Comparison of ENCODE assay signal across 1 cellular context in genomic region chr5:119360905-119361605, GRCh38.
TF ChIP-seq lines count a peak whose summit lies in the region.

No MANE protein-coding gene starts in this region.

TF ChIP-seq in K562, 482 proteins besides CTCF, POLR2A, EP300 and RAD21 (continued from another document):
- TF ChIP-seq, protein P1, sequence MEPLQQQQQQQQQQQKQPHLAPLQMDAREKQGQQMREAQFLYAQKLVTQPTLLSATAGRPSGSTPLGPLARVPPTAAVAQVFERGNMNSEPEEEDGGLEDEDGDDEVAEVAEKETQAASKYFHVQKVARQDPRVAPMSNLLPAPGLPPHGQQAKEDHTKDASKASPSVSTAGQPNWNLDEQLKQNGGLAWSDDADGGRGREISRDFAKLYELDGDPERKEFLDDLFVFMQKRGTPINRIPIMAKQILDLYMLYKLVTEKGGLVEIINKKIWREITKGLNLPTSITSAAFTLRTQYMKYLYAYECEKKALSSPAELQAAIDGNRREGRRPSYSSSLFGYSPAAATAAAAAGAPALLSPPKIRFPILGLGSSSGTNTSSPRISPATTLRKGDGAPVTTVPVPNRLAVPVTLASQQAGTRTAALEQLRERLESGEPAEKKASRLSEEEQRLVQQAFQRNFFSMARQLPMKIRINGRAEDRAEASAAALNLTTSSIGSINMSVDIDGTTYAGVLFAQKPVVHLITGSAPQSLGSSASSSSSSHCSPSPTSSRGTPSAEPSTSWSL (CRISPR knock-in tag; IDR thresholded peaks at IDR 0.05; ENCODE audit: borderline replicate concordance), result no peak
- TF ChIP-seq SETDB1 (IDR thresholded peaks at IDR 0.05; ENCODE audit: low read length), result no peak
- no peak for TF ChIP-seq LARP7 (IDR thresholded peaks at IDR 0.05)
- no peak for TF ChIP-seq IRF2 (CRISPR knock-in tag; IDR thresholded peaks at IDR 0.05)
- no peak for TF ChIP-seq HOXB6 (CRISPR knock-in tag; IDR thresholded peaks at IDR 0.05; ENCODE audit: borderline replicate concordance)
- no peak for TF ChIP-seq ZBTB11 (CRISPR knock-in tag; IDR thresholded peaks at IDR 0.05)
- TF ChIP-seq, protein P2, sequence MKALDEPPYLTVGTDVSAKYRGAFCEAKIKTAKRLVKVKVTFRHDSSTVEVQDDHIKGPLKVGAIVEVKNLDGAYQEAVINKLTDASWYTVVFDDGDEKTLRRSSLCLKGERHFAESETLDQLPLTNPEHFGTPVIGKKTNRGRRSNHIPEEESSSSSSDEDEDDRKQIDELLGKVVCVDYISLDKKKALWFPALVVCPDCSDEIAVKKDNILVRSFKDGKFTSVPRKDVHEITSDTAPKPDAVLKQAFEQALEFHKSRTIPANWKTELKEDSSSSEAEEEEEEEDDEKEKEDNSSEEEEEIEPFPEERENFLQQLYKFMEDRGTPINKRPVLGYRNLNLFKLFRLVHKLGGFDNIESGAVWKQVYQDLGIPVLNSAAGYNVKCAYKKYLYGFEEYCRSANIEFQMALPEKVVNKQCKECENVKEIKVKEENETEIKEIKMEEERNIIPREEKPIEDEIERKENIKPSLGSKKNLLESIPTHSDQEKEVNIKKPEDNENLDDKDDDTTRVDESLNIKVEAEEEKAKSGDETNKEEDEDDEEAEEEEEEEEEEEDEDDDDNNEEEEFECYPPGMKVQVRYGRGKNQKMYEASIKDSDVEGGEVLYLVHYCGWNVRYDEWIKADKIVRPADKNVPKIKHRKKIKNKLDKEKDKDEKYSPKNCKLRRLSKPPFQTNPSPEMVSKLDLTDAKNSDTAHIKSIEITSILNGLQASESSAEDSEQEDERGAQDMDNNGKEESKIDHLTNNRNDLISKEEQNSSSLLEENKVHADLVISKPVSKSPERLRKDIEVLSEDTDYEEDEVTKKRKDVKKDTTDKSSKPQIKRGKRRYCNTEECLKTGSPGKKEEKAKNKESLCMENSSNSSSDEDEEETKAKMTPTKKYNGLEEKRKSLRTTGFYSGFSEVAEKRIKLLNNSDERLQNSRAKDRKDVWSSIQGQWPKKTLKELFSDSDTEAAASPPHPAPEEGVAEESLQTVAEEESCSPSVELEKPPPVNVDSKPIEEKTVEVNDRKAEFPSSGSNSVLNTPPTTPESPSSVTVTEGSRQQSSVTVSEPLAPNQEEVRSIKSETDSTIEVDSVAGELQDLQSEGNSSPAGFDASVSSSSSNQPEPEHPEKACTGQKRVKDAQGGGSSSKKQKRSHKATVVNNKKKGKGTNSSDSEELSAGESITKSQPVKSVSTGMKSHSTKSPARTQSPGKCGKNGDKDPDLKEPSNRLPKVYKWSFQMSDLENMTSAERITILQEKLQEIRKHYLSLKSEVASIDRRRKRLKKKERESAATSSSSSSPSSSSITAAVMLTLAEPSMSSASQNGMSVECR (CRISPR knock-in tag; IDR thresholded peaks at IDR 0.05), result no peak
- no peak for TF ChIP-seq ZNF699 (CRISPR knock-in tag; IDR thresholded peaks at IDR 0.05; ENCODE audit: insufficient replicate concordance)
- peak; percentile 58 for TF ChIP-seq EGR1 (conservative IDR thresholded peaks at IDR 0.05)
- no peak for TF ChIP-seq PHF20 (IDR thresholded peaks at IDR 0.05; ENCODE audit: partially characterized antibody)
- TF ChIP-seq CBX3 (IDR thresholded peaks at IDR 0.05; ENCODE audit: borderline replicate concordance in 1 of 2, low read length in 2 of 2), result no peak
- no peak for TF ChIP-seq SRF (CRISPR knock-in tag; IDR thresholded peaks at IDR 0.05)
- TF ChIP-seq, protein P3, sequence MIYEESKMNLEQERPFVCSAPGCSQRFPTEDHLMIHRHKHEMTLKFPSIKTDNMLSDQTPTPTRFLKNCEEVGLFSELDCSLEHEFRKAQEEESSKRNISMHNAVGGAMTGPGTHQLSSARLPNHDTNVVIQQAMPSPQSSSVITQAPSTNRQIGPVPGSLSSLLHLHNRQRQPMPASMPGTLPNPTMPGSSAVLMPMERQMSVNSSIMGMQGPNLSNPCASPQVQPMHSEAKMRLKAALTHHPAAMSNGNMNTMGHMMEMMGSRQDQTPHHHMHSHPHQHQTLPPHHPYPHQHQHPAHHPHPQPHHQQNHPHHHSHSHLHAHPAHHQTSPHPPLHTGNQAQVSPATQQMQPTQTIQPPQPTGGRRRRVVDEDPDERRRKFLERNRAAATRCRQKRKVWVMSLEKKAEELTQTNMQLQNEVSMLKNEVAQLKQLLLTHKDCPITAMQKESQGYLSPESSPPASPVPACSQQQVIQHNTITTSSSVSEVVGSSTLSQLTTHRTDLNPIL (CRISPR knock-in tag; IDR thresholded peaks at IDR 0.05), result no peak
- no peak for TF ChIP-seq SP1 (CRISPR knock-in tag; IDR thresholded peaks at IDR 0.05)
- TF ChIP-seq HDAC6 (IDR thresholded peaks at IDR 0.05; ENCODE audit: low read depth, low read length), result no peak
- TF ChIP-seq CEBPB (tag; IDR thresholded peaks at IDR 0.05), result 0 out of 2 replicates have a peak, but pooled peaks have one; percentile 10
- no peak for TF ChIP-seq NBN (IDR thresholded peaks at IDR 0.05; ENCODE audit: low read depth)
- 0 out of 2 replicates have a peak, but pooled peaks have one; percentile 15 for TF ChIP-seq ZNF316 (IDR thresholded peaks at IDR 0.05)
- no peak for TF ChIP-seq HBP1 (CRISPR knock-in tag; IDR thresholded peaks at IDR 0.05)
- no peak for TF ChIP-seq HNRNPUL1 (IDR thresholded peaks at IDR 0.05; ENCODE audit: low read length)
- TF ChIP-seq, protein P4, sequence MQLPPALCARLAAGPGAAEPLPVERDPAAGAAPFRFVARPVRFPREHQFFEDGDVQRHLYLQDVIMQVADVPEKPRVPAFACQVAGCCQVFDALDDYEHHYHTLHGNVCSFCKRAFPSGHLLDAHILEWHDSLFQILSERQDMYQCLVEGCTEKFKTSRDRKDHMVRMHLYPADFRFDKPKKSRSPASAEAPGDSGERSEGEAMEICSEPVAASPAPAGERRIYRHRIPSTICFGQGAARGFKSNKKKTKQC (CRISPR knock-in tag; IDR thresholded peaks at IDR 0.05), result no peak
- no peak for TF ChIP-seq GABPB1 (CRISPR knock-in tag; IDR thresholded peaks at IDR 0.05)
- no peak for TF ChIP-seq SNRNP70 (optimal IDR thresholded peaks at IDR 0.05; ENCODE audit: low read depth, low read length)
- TF ChIP-seq DDX20 (tag; IDR thresholded peaks at IDR 0.05; ENCODE audit: low read depth), result no peak
- TF ChIP-seq, protein P5, sequence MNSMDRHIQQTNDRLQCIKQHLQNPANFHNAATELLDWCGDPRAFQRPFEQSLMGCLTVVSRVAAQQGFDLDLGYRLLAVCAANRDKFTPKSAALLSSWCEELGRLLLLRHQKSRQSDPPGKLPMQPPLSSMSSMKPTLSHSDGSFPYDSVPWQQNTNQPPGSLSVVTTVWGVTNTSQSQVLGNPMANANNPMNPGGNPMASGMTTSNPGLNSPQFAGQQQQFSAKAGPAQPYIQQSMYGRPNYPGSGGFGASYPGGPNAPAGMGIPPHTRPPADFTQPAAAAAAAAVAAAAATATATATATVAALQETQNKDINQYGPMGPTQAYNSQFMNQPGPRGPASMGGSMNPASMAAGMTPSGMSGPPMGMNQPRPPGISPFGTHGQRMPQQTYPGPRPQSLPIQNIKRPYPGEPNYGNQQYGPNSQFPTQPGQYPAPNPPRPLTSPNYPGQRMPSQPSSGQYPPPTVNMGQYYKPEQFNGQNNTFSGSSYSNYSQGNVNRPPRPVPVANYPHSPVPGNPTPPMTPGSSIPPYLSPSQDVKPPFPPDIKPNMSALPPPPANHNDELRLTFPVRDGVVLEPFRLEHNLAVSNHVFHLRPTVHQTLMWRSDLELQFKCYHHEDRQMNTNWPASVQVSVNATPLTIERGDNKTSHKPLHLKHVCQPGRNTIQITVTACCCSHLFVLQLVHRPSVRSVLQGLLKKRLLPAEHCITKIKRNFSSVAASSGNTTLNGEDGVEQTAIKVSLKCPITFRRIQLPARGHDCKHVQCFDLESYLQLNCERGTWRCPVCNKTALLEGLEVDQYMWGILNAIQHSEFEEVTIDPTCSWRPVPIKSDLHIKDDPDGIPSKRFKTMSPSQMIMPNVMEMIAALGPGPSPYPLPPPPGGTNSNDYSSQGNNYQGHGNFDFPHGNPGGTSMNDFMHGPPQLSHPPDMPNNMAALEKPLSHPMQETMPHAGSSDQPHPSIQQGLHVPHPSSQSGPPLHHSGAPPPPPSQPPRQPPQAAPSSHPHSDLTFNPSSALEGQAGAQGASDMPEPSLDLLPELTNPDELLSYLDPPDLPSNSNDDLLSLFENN (IDR thresholded peaks at IDR 0.05; ENCODE audit: low read depth in 2 of 2, low read length in 2 of 2), result no peak
- no peak for TF ChIP-seq BRCA1 (IDR thresholded peaks at IDR 0.05)
- no peak for TF ChIP-seq BRCA1 (CRISPR knock-in tag; IDR thresholded peaks at IDR 0.05)
- TF ChIP-seq SMAD1 (IDR thresholded peaks at IDR 0.05; ENCODE audit: low read depth, low read length, partially characterized antibody), result no peak
- TF ChIP-seq C11orf30 (IDR thresholded peaks at IDR 0.05; ENCODE audit: low read depth), result peak; percentile 34; the same call in 1 of the 2 replicates
- TF ChIP-seq ZNF3 (CRISPR knock-in tag; IDR thresholded peaks at IDR 0.05), result no peak
- no peak for TF ChIP-seq MTF1 (CRISPR knock-in tag; IDR thresholded peaks at IDR 0.05; ENCODE audit: borderline replicate concordance)
